Comparison of ENCODE assay signal across 19 cellular contexts in the genomic region with DNA sequence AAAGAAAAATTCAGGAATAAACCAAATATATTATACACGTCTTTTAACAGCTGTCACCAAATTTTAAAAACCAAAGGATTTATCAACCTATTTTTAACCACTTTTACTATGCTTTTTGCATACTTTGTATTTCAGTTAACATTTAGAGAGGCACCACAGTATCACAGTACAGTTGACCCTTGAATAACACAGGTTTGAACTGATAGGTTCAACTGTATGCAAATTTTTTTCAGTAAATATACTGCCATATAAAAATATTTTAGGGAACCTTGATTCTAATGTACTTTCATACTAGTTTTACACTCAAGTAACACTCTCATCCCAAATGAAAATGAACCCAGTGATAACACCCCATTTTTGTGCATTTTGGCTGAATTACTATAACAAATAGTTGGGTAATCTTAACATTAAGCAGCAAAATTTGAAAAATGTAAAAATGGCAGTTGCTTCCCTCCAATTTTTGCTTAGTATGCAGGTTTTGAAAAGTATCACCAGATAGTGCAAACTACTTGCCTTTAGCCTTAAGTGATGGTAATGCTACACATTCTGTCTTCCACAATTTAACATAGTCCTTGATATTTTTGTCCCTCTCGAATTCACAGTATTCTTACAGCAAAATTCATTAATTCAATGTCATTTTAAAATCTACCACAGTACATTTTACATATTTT. TPM values are rescaled to one million over a fixed set of nuclear protein-coding genes. Genes with fewer than 3 reads are reported as not detected.
DNase-seq lines count a peak whose midpoint lies in the region; ATAC-seq, FAIRE-seq and TF ChIP-seq lines count a peak whose summit lies in the region.
"Had no signal": no experiment of that assay in that cellular context is flagged by ENCODE, and none has a peak within 500 bp of the region (broad histone marks: within the 10 kb centered on the region; RNA-seq: fewer than 3 reads in every experiment).

No MANE protein-coding gene starts in this region.

- BruUV-seq in HepG2 (replicated peaks; lab: Mats Ljungman, UMichigan), result no TSS peak
- no TSS peak for BruUV-seq in K562 (replicated peaks; lab: Mats Ljungman, UMichigan)

- no peak overlapping the region for H3K4me3 ChIP-seq in HepG2 (replicated peaks in 1 of 3; ENCODE audit: insufficient read depth in 1 of 3, low read depth in 2 of 3, low read length in 3 of 3)
- H3K4me3 ChIP-seq in right lobe of liver, result no peak overlapping the region
- H3K4me3 ChIP-seq in K562, result no peak overlapping the region
- H3K4me3 ChIP-seq: GM23338 had no signal

- H2AFZ ChIP-seq in HepG2 (ENCODE audit: low read length) (no peak overlapping the region), K562 (ENCODE audit: low read depth, low read length) (peak overlapping the region; percentile 24; the same call in 1 of the 2 replicates)
- H2AFZ ChIP-seq: GM23338 had no signal

- H3K36me3 ChIP-seq in HepG2 (replicated peaks in 1 of 2; ENCODE audit: control insufficient read depth in 1 of 2, insufficient read depth in 2 of 2, low read length in 2 of 2), result no peaks in the 10 kb centered on the region
- peaks cover 0 to 3% (median 0%) of the 10 kb centered on the region in 4 donors for H3K36me3 ChIP-seq in right lobe of liver
- H3K36me3 ChIP-seq in K562 (ENCODE audit: control insufficient read depth, insufficient read depth, low read length), result peaks cover 26% of the 10 kb centered on the region
- H3K36me3 ChIP-seq: BE2C had no signal

- no peak for ATAC-seq in HepG2
- ATAC-seq in right lobe of liver, result no peak
- peak; percentile 17 for ATAC-seq in K562
- ATAC-seq: CD8-positive, alpha-beta T cell; GM23338 had no signal

- peaks cover 50% of the 10 kb centered on the region for H3K4me1 ChIP-seq in HepG2 (ENCODE audit: insufficient read depth, low read length)
- peaks cover 0 to 74% (median 10%) of the 10 kb centered on the region in 4 donors for H3K4me1 ChIP-seq in right lobe of liver
- H3K4me1 ChIP-seq in K562 (replicated peaks in 1 of 2; ENCODE audit: control insufficient read depth in 2 of 2, insufficient read depth in 2 of 2, low read length in 2 of 2), result peaks cover 28 to 55% of the 10 kb centered on the region in 2 experiments

- H3K27ac ChIP-seq in HepG2 (ENCODE audit: extremely low read length, insufficient read depth, low read length), result no peak overlapping the region
- H3K27ac ChIP-seq in right lobe of liver, result no peak overlapping the region
- peak overlapping the region; percentile 76 for H3K27ac ChIP-seq in K562 (ENCODE audit: extremely low read depth, low read depth, low read length)

- in situ Hi-C loops in HepG2 (cut with HindIII; ENCODE audit: extremely low pct_ligation_motif_present, low pct_unique_long_range_greater_than_20kb) (no loop called here), K562 (cut with MboI) (no loop called here)

- FAIRE-seq in HepG2 (lab: Jason Lieb, UNC) (no peak), K562 (lab: Jason Lieb, UNC) (no peak)
- FAIRE-seq: HTR-8/SVneo had no signal

- DNase-seq in HepG2 (ENCODE audit: low spot score), result no peak
- no peak for DNase-seq in right lobe of liver
- peak; percentile 57 to 63 for DNase-seq in NCI-H526 (lab: John Stamatoyannopoulos, UW)
- no peak for DNase-seq in K562 (ENCODE audit: extremely low read depth in 1 of 4, low spot score in 3 of 4)
- no peak for DNase-seq in dermis blood vessel endothelial cell
- no peak for DNase-seq in NCI-H2107 treated with DMSO at 0.1 percent for 48 hours (lab: John Stamatoyannopoulos, UW; ENCODE audit: unreplicated experiment)
- no peak for DNase-seq in activated naive CD4-positive, alpha-beta T cell treated with anti-CD3 and anti-CD28 coated beads, Interleukin-2, amount 50 U/mL, for 16 hours
- DNase-seq in activated CD8-positive, alpha-beta memory T cell treated with anti-CD3 and anti-CD28 coated beads, Interleukin-2, amount 50 U/mL, for 48 hours, result no peak
- DNase-seq: 8988T; BE2C; Caco-2; CD8-positive, alpha-beta T cell; DMS53; H9; KBM-7 had no signal

- H3K79me2 ChIP-seq in HepG2 (ENCODE audit: insufficient read depth, low read length), result peaks cover 42% of the 10 kb centered on the region
- H3K79me2 ChIP-seq in K562 (ENCODE audit: control insufficient read depth, insufficient read depth, low read length), result peaks cover 94% of the 10 kb centered on the region

- TF ChIP-seq RAD21 in HepG2 (CRISPR knock-in tag; IDR thresholded peaks at IDR 0.05), result no peak
- TF ChIP-seq RAD21 in K562 (CRISPR knock-in tag; conservative IDR thresholded peaks at IDR 0.05 in 1 of 2, IDR thresholded peaks at IDR 0.05 in 1 of 2), result no peak

- 93% methylated on average over 2 of the region's 2 CpGs for WGBS in HepG2 (ENCODE audit: low lambda C conversion rate)
- WGBS in right lobe of liver (ENCODE audit: insufficient coverage, low coverage, low lambda C conversion rate, missing lambda C conversion rate), result 70% methylated on average over 2 of the region's 2 CpGs
- 18% methylated on average over 2 of the region's 2 CpGs for WGBS in K562 (ENCODE audit: insufficient coverage, low coverage, missing lambda C conversion rate)

- H3K9me1 ChIP-seq in K562 (ENCODE audit: control insufficient read depth, insufficient read depth, low read length), result no peaks in the 10 kb centered on the region

- intact Hi-C loops in HepG2 (cut with micrococcal nuclease; ENCODE audit: unreplicated experiment), result no loop called here
- intact Hi-C loops in right lobe of liver (cut with DNase I), result no loop called here
- intact Hi-C loops in K562 (cut with micrococcal nuclease), result loop anchor here (5.0 kb wide), 1 partner anchor 202 kb away; the partner anchor contains the start of gene MPZL1

- no peak overlapping the region for H3K9ac ChIP-seq in HepG2 (ENCODE audit: insufficient read depth, low read depth, low read length)
- H3K9ac ChIP-seq in K562 (ENCODE audit: insufficient read depth in 1 of 2, low read depth in 2 of 2, low read length in 2 of 2), result peak overlapping the region in 1 of 2 experiments; percentile 67; a peak in 2 of 4 replicates

- no peak overlapping the region for H3K4me2 ChIP-seq in HepG2 (ENCODE audit: low read depth, low read length)
- peak overlapping the region; percentile 30 for H3K4me2 ChIP-seq in K562 (ENCODE audit: insufficient read depth, low read length)
- H3K4me2 ChIP-seq: GM23338 had no signal

- H3K9me3 ChIP-seq in HepG2 (ENCODE audit: low read length) (no peaks in the 10 kb centered on the region), right lobe of liver (no peaks in the 10 kb centered on the region), K562 (replicated peaks; ENCODE audit: control insufficient read depth, insufficient read depth, low read depth, low read length) (no peaks in the 10 kb centered on the region)
- H3K9me3 ChIP-seq: BE2C, Caco-2 had no signal

- TF ChIP-seq POLR2A in HepG2 (IDR thresholded peaks at IDR 0.05; ENCODE audit: insufficient read depth in 1 of 2, low read depth in 2 of 2, low read length in 2 of 2) (no peak), right lobe of liver (IDR thresholded peaks at IDR 0.05) (no peak), K562 (conservative IDR thresholded peaks at IDR 0.05) (no peak)

- H4K20me1 ChIP-seq in HepG2 (ENCODE audit: insufficient read depth, low read length), result peaks cover 7% of the 10 kb centered on the region; the same call in 1 of the 2 replicates
- H4K20me1 ChIP-seq in K562 (replicated peaks; ENCODE audit: control insufficient read depth, insufficient read depth, low read length), result no peaks in the 10 kb centered on the region

- CTCF ChIA-PET in HepG2 (lab: Yijun Ruan, JAX; ENCODE audit: low intra/inter-chr PET ratio, low total read pairs) (no interaction called here), K562 (lab: Yijun Ruan, JAX; ENCODE audit: low intra/inter-chr PET ratio) (no interaction called here)

- no peaks in the 10 kb centered on the region for H3K27me3 ChIP-seq in HepG2 (ENCODE audit: control insufficient read depth in 1 of 2, insufficient read depth in 2 of 2, low read length in 2 of 2)
- H3K27me3 ChIP-seq in right lobe of liver, result no peaks in the 10 kb centered on the region
- H3K27me3 ChIP-seq in K562 (ENCODE audit: control insufficient read depth in 2 of 2, insufficient read depth in 2 of 2, low read length in 2 of 2), result no peaks in the 10 kb centered on the region
- H3K27me3 ChIP-seq: BE2C had no signal

- TF ChIP-seq CTCF in HepG2 (CRISPR knock-in tag; IDR thresholded peaks at IDR 0.05) (no peak), right lobe of liver (IDR thresholded peaks at IDR 0.05) (no peak), K562 (IDR thresholded peaks at IDR 0.05 in 2 of 3, conservative IDR thresholded peaks at IDR 0.05 in 1 of 3; ENCODE audit: insufficient read depth in 2 of 3, low read depth in 1 of 3, low read length in 3 of 3) (no peak)

- no peak for TF ChIP-seq EP300 in HepG2 (IDR thresholded peaks at IDR 0.05; ENCODE audit: low read depth in 2 of 2, low read length in 2 of 2)
- TF ChIP-seq EP300 in HepG2 (CRISPR knock-in tag; IDR thresholded peaks at IDR 0.05; ENCODE audit: borderline replicate concordance), result no peak
- TF ChIP-seq EP300 in K562 (IDR thresholded peaks at IDR 0.05; ENCODE audit: low read length), result no peak

- POLR2A ChIA-PET in HepG2 (lab: Yijun Ruan, JAX) (no interaction called here), K562 (lab: Yijun Ruan, JAX) (interaction anchor here (1.4 to 1.7 kb wide), 3 partner anchors 10 to 13 kb away, joined by 3 to 11 read pairs (median 8); partner anchors contain the start of genes ADCY10, DCAF6 and MPC2)

RNA-seq across cellular contexts. Expression of gene ADCY10, which starts 10.8 kb away (rescaled TPM):
- 0.02 and 0.03 TPM in 2 replicates for total RNA-seq in HepG2 (2016; rRNA removed; fragmentation: Illumina TruSeq; extraction: Trizol)
- total RNA-seq in HepG2 (2016; cell fraction: cytosol; rRNA removed; fragmentation: Illumina TruSeq; extraction: Trizol; ENCODE audit: low read depth), result under 0.01 TPM in 1 of 2 replicates, not detected in the other
- total RNA-seq in HepG2 (2016; cell fraction: insoluble cytoplasmic fraction; rRNA removed; fragmentation: Illumina TruSeq; extraction: Trizol), result 0.06 TPM in 1 of 2 replicates, not detected in the other
- not detected in 2 replicates for total RNA-seq in HepG2 (2016; cell fraction: membrane; rRNA removed; fragmentation: Illumina TruSeq; extraction: Trizol)
- total RNA-seq in HepG2 (2016; cell fraction: nucleus; rRNA removed; fragmentation: Illumina TruSeq; extraction: Trizol), result 0.06 TPM in 1 of 2 replicates, not detected in the other
- polyA plus RNA-seq in HepG2 (2011; rRNA removed), result 0.03 TPM in 1 of 2 replicates, not detected in the other
- polyA plus RNA-seq in HepG2 (2011; cell fraction: cytosol; rRNA removed), result 0.04 and 0.17 TPM in 2 replicates
- 0.12 TPM in 1 of 2 replicates, not detected in the other for polyA plus RNA-seq in HepG2 (2011; cell fraction: nucleus; rRNA removed)
- polyA plus RNA-seq in HepG2 (2012), result 0.05 TPM in 1 of 2 replicates, not detected in the other
- polyA plus RNA-seq in HepG2 (2016; cell fraction: cytosol; fragmentation: Illumina TruSeq; extraction: Trizol; ENCODE audit: low read depth), result not detected in 2 replicates
- not detected in 2 replicates for polyA plus RNA-seq in HepG2 (2016; cell fraction: insoluble cytoplasmic fraction; fragmentation: Illumina TruSeq; extraction: Trizol; ENCODE audit: low read depth)
- polyA plus RNA-seq in HepG2 (2016; cell fraction: membrane; fragmentation: Illumina TruSeq; extraction: Trizol; ENCODE audit: low read depth), result not detected in 2 replicates
- not detected in 2 replicates for polyA plus RNA-seq in HepG2 (2016; cell fraction: nucleus; fragmentation: Illumina TruSeq; extraction: Trizol; ENCODE audit: insufficient read depth, low read depth)
- polyA minus RNA-seq in HepG2 (2011; rRNA and poly(A)+ RNA removed; ENCODE audit: low replicate concordance), result 0.05 TPM in 1 of 2 replicates, not detected in the other
- polyA minus RNA-seq in HepG2 (2011; cell fraction: cytosol; rRNA and poly(A)+ RNA removed), result not detected in 2 replicates
- polyA minus RNA-seq in HepG2 (2011; cell fraction: nucleus; rRNA and poly(A)+ RNA removed), result 0.12 and 0.13 TPM in 2 replicates
- total RNA-seq in right lobe of liver, result 1 to 10 TPM in 3 of 6 experiments, under 1 TPM in 3; 0.43 to 5.8 (median 1.5) TPM
- total RNA-seq in K562 (2011; cell fraction: chromatin; rRNA removed; ENCODE audit: low replicate concordance), result 1.3 and 2.1 TPM in 2 replicates
- 0.39 and 0.83 TPM in 2 replicates for total RNA-seq in K562 (2011; cell fraction: nucleolus; rRNA removed)
- 1.1 and 2.1 TPM in 2 replicates for total RNA-seq in K562 (2011; cell fraction: nucleoplasm; rRNA removed)
- total RNA-seq in K562 (2014; rRNA removed), result 0.24 and 0.86 TPM in 2 replicates
- 0.29 and 0.32 TPM in 2 replicates for total RNA-seq in K562 (2014; rRNA removed; fragmentation: Illumina TruSeq; extraction: Trizol)
- 0.11 and 0.14 TPM in 2 replicates for total RNA-seq in K562 (2015; rRNA removed; fragmentation: Illumina TruSeq; extraction: Trizol)
- 0.20 and 0.22 TPM in 2 replicates for total RNA-seq in K562 (2021)
- 0.21 and 0.54 TPM in 2 replicates for polyA plus RNA-seq in K562 (2011; rRNA removed)
- polyA plus RNA-seq in K562 (2011; cell fraction: cytosol; rRNA removed), result 0.12 and 0.13 TPM in 2 replicates
- 0.34 and 0.38 TPM in 2 replicates for polyA plus RNA-seq in K562 (2011; cell fraction: nucleus; rRNA removed)
- polyA plus RNA-seq in K562 (2012), result 0.12 and 0.65 TPM in 2 replicates
- polyA plus RNA-seq in K562 (2014; fragmentation: Illumina TruSeq; extraction: Trizol), result 0.25 and 0.26 TPM in 2 replicates
- under 1 TPM; 0.21 to 0.39 TPM for polyA plus RNA-seq in K562 (2014; fragmentation: Nextera tagmentation; extraction: Ambion mirVana)
- 0.08 and 0.11 TPM in 2 replicates for polyA plus RNA-seq in K562 (2014; rRNA removed)
- 0.24 and 0.28 TPM in 2 replicates for polyA minus RNA-seq in K562 (2011; rRNA and poly(A)+ RNA removed)
- polyA minus RNA-seq in K562 (2011; cell fraction: cytosol; rRNA and poly(A)+ RNA removed), result not detected in 2 replicates
- polyA minus RNA-seq in K562 (2011; cell fraction: nucleus; rRNA and poly(A)+ RNA removed), result 0.22 and 0.27 TPM in 2 replicates
- under 0.01 TPM in 1 of 2 replicates, not detected in the other for total RNA-seq in dermis blood vessel endothelial cell
- total RNA-seq: Daoy, GM23338 had no signal
- polyA plus RNA-seq: CD14-positive monocyte, GM23338 had no signal

RNA-seq across cellular contexts. Expression of gene DCAF6, which starts 11.8 kb away (rescaled TPM):
- total RNA-seq in HepG2 (2016; rRNA removed; fragmentation: Illumina TruSeq; extraction: Trizol) (24.7 and 26.9 TPM in 2 replicates), right lobe of liver (10 to 100 TPM; 35.8 to 65.9 (median 48.8) TPM), K562 (2014; rRNA removed) (46.2 and 46.3 TPM in 2 replicates), K562 (2014; rRNA removed; fragmentation: Illumina TruSeq; extraction: Trizol) (61.9 and 73.9 TPM in 2 replicates), K562 (2015; rRNA removed; fragmentation: Illumina TruSeq; extraction: Trizol) (56.4 and 57.8 TPM in 2 replicates), K562 (2021) (40.6 and 42.8 TPM in 2 replicates), dermis blood vessel endothelial cell (54.6 and 79.6 TPM in 2 replicates)
- 19.2 and 19.8 TPM in 2 replicates for total RNA-seq in HepG2 (2016; cell fraction: cytosol; rRNA removed; fragmentation: Illumina TruSeq; extraction: Trizol; ENCODE audit: low read depth)
- total RNA-seq in HepG2 (2016; cell fraction: insoluble cytoplasmic fraction; rRNA removed; fragmentation: Illumina TruSeq; extraction: Trizol), result 24.4 and 26.6 TPM in 2 replicates
- 30.2 and 31.2 TPM in 2 replicates for total RNA-seq in HepG2 (2016; cell fraction: membrane; rRNA removed; fragmentation: Illumina TruSeq; extraction: Trizol)
- 35.5 and 41.2 TPM in 2 replicates for total RNA-seq in HepG2 (2016; cell fraction: nucleus; rRNA removed; fragmentation: Illumina TruSeq; extraction: Trizol)
- polyA plus RNA-seq in HepG2 (2011; rRNA removed) (29.8 and 33.7 TPM in 2 replicates), K562 (2011; rRNA removed) (91.6 and 102 TPM in 2 replicates), K562 (2014; fragmentation: Illumina TruSeq; extraction: Trizol) (54.3 and 59.1 TPM in 2 replicates), K562 (2014; fragmentation: Nextera tagmentation; extraction: Ambion mirVana) (10 to 100 TPM; 19.1 to 24.5 TPM), K562 (2014; rRNA removed) (41.1 and 45.6 TPM in 2 replicates)
- 18.7 and 31.3 TPM in 2 replicates for polyA plus RNA-seq in HepG2 (2011; cell fraction: cytosol; rRNA removed)
- 24.6 and 25.9 TPM in 2 replicates for polyA plus RNA-seq in HepG2 (2011; cell fraction: nucleus; rRNA removed)
- 17.8 and 22.4 TPM in 2 replicates for polyA plus RNA-seq in HepG2 (2012)
- 7.0 and 7.9 TPM in 2 replicates for polyA plus RNA-seq in HepG2 (2016; cell fraction: cytosol; fragmentation: Illumina TruSeq; extraction: Trizol; ENCODE audit: low read depth)
- polyA plus RNA-seq in HepG2 (2016; cell fraction: insoluble cytoplasmic fraction; fragmentation: Illumina TruSeq; extraction: Trizol; ENCODE audit: low read depth), result 26.4 and 26.6 TPM in 2 replicates
- 18.2 and 18.5 TPM in 2 replicates for polyA plus RNA-seq in HepG2 (2016; cell fraction: membrane; fragmentation: Illumina TruSeq; extraction: Trizol; ENCODE audit: low read depth)
- 30.5 and 31.0 TPM in 2 replicates for polyA plus RNA-seq in HepG2 (2016; cell fraction: nucleus; fragmentation: Illumina TruSeq; extraction: Trizol; ENCODE audit: insufficient read depth, low read depth)
- 20.4 and 41.0 TPM in 2 replicates for polyA minus RNA-seq in HepG2 (2011; rRNA and poly(A)+ RNA removed; ENCODE audit: low replicate concordance)
- polyA minus RNA-seq in HepG2 (2011; cell fraction: cytosol; rRNA and poly(A)+ RNA removed), result 19.0 and 23.2 TPM in 2 replicates
- 115 and 116 TPM in 2 replicates for polyA minus RNA-seq in HepG2 (2011; cell fraction: nucleus; rRNA and poly(A)+ RNA removed)
- 162 and 343 TPM in 2 replicates for total RNA-seq in K562 (2011; cell fraction: chromatin; rRNA removed; ENCODE audit: low replicate concordance)
- total RNA-seq in K562 (2011; cell fraction: nucleolus; rRNA removed), result 39.9 and 60.4 TPM in 2 replicates
- total RNA-seq in K562 (2011; cell fraction: nucleoplasm; rRNA removed), result 128 and 216 TPM in 2 replicates
- polyA plus RNA-seq in K562 (2011; cell fraction: cytosol; rRNA removed), result 31.7 and 76.1 TPM in 2 replicates
- 48.5 and 76.7 TPM in 2 replicates for polyA plus RNA-seq in K562 (2011; cell fraction: nucleus; rRNA removed)
- 38.9 and 42.2 TPM in 2 replicates for polyA plus RNA-seq in K562 (2012)
- 217 and 260 TPM in 2 replicates for polyA minus RNA-seq in K562 (2011; rRNA and poly(A)+ RNA removed)
- 41.2 and 59.6 TPM in 2 replicates for polyA minus RNA-seq in K562 (2011; cell fraction: cytosol; rRNA and poly(A)+ RNA removed)
- 79.4 and 146 TPM in 2 replicates for polyA minus RNA-seq in K562 (2011; cell fraction: nucleus; rRNA and poly(A)+ RNA removed)

RNA-seq across cellular contexts. Expression of gene MPC2, which starts 12.2 kb away (rescaled TPM):
- total RNA-seq in HepG2 (2016; rRNA removed; fragmentation: Illumina TruSeq; extraction: Trizol), result 136 and 167 TPM in 2 replicates
- 55.7 and 74.9 TPM in 2 replicates for total RNA-seq in HepG2 (2016; cell fraction: cytosol; rRNA removed; fragmentation: Illumina TruSeq; extraction: Trizol; ENCODE audit: low read depth)
- total RNA-seq in HepG2 (2016; cell fraction: insoluble cytoplasmic fraction; rRNA removed; fragmentation: Illumina TruSeq; extraction: Trizol), result 135 and 177 TPM in 2 replicates
- 99.6 and 124 TPM in 2 replicates for total RNA-seq in HepG2 (2016; cell fraction: membrane; rRNA removed; fragmentation: Illumina TruSeq; extraction: Trizol)
- total RNA-seq in HepG2 (2016; cell fraction: nucleus; rRNA removed; fragmentation: Illumina TruSeq; extraction: Trizol), result 59.5 and 60.1 TPM in 2 replicates
- polyA plus RNA-seq in HepG2 (2011; rRNA removed), result 30.6 and 38.8 TPM in 2 replicates
- polyA plus RNA-seq in HepG2 (2011; cell fraction: cytosol; rRNA removed), result 20.0 and 25.7 TPM in 2 replicates
- 4.9 and 6.2 TPM in 2 replicates for polyA plus RNA-seq in HepG2 (2011; cell fraction: nucleus; rRNA removed)
- polyA plus RNA-seq in HepG2 (2012), result 44.9 and 69.4 TPM in 2 replicates
- polyA plus RNA-seq in HepG2 (2016; cell fraction: cytosol; fragmentation: Illumina TruSeq; extraction: Trizol; ENCODE audit: low read depth), result 87.5 and 128 TPM in 2 replicates
- 185 and 198 TPM in 2 replicates for polyA plus RNA-seq in HepG2 (2016; cell fraction: insoluble cytoplasmic fraction; fragmentation: Illumina TruSeq; extraction: Trizol; ENCODE audit: low read depth)
- 103 and 146 TPM in 2 replicates for polyA plus RNA-seq in HepG2 (2016; cell fraction: membrane; fragmentation: Illumina TruSeq; extraction: Trizol; ENCODE audit: low read depth)
- 116 and 120 TPM in 2 replicates for polyA plus RNA-seq in HepG2 (2016; cell fraction: nucleus; fragmentation: Illumina TruSeq; extraction: Trizol; ENCODE audit: insufficient read depth, low read depth)
- 6.2 and 10.8 TPM in 2 replicates for polyA minus RNA-seq in HepG2 (2011; rRNA and poly(A)+ RNA removed; ENCODE audit: low replicate concordance)
- 11.6 and 17.2 TPM in 2 replicates for polyA minus RNA-seq in HepG2 (2011; cell fraction: cytosol; rRNA and poly(A)+ RNA removed)
- polyA minus RNA-seq in HepG2 (2011; cell fraction: nucleus; rRNA and poly(A)+ RNA removed), result 10.8 and 11.7 TPM in 2 replicates
- 100 to 1,000 TPM in 5 of 6 experiments, 10 to 100 TPM in 1; 85.2 to 198 (median 142) TPM for total RNA-seq in right lobe of liver
- 10.2 and 19.5 TPM in 2 replicates for total RNA-seq in K562 (2011; cell fraction: chromatin; rRNA removed; ENCODE audit: low replicate concordance)
- 17.8 and 19.7 TPM in 2 replicates for total RNA-seq in K562 (2011; cell fraction: nucleolus; rRNA removed)
- 19.3 and 32.5 TPM in 2 replicates for total RNA-seq in K562 (2011; cell fraction: nucleoplasm; rRNA removed)
- 102 and 122 TPM in 2 replicates for total RNA-seq in K562 (2014; rRNA removed)
- total RNA-seq in K562 (2014; rRNA removed; fragmentation: Illumina TruSeq; extraction: Trizol), result 168 and 186 TPM in 2 replicates
- 134 and 144 TPM in 2 replicates for total RNA-seq in K562 (2015; rRNA removed; fragmentation: Illumina TruSeq; extraction: Trizol)
- 172 and 190 TPM in 2 replicates for total RNA-seq in K562 (2021)
- polyA plus RNA-seq in K562 (2011; rRNA removed), result 157 and 179 TPM in 2 replicates
- polyA plus RNA-seq in K562 (2011; cell fraction: cytosol; rRNA removed), result 51.8 and 85.0 TPM in 2 replicates
- 19.6 and 37.3 TPM in 2 replicates for polyA plus RNA-seq in K562 (2011; cell fraction: nucleus; rRNA removed)
- polyA plus RNA-seq in K562 (2012), result 107 and 192 TPM in 2 replicates
- polyA plus RNA-seq in K562 (2014; fragmentation: Illumina TruSeq; extraction: Trizol), result 131 and 138 TPM in 2 replicates
- 100 to 1,000 TPM in 1 of 2 experiments, 10 to 100 TPM in 1; 70.7 to 154 TPM for polyA plus RNA-seq in K562 (2014; fragmentation: Nextera tagmentation; extraction: Ambion mirVana)
- 106 and 126 TPM in 2 replicates for polyA plus RNA-seq in K562 (2014; rRNA removed)
- 46.7 and 50.5 TPM in 2 replicates for polyA minus RNA-seq in K562 (2011; rRNA and poly(A)+ RNA removed)
- 27.2 and 32.7 TPM in 2 replicates for polyA minus RNA-seq in K562 (2011; cell fraction: cytosol; rRNA and poly(A)+ RNA removed)
- polyA minus RNA-seq in K562 (2011; cell fraction: nucleus; rRNA and poly(A)+ RNA removed), result 11.2 and 14.2 TPM in 2 replicates
- total RNA-seq in dermis blood vessel endothelial cell, result 16.2 and 21.6 TPM in 2 replicates

Comparison
In these comparisons a context has a peak if more than half of its experiments do, and no peak if none do; other contexts are left out.
1. DNase-seq: peak in NCI-H526 (2 of 2); none in HepG2 (single experiment), right lobe of liver (0 of 3), K562 (0 of 4), dermis blood vessel endothelial cell (single experiment), NCI-H2107 treated with DMSO at 0.1 percent for 48 hours (single experiment), activated naive CD4-positive, alpha-beta T cell treated with anti-CD3 and anti-CD28 coated beads, Interleukin-2, amount 50 U/mL, for 16 hours (single experiment) and activated CD8-positive, alpha-beta memory T cell treated with anti-CD3 and anti-CD28 coated beads, Interleukin-2, amount 50 U/mL, for 48 hours (single experiment).
2. Of the 241 proteins assayed by ChIP-seq in both HepG2 and K562: peak only in HepG2: none; only in K562: ADNP, CC2D1A, DPF2, KAT7, MAFG and ZFP1; in both: MAFF and MAFK; in neither: 232; mixed calls (peak in some experiments, not most) for 1.